In genomic region chr1:66550243-66550642, GRCh38 we compare ENCODE assay signal across 20 cellular contexts. TPM values are rescaled to one million over a fixed set of nuclear protein-coding genes. Genes with fewer than 3 reads are reported as not detected.
"Had no signal": no experiment of that assay in that cellular context is flagged by ENCODE, and none has a peak within 500 bp of the region (broad histone marks: within the 10 kb centered on the region; RNA-seq: fewer than 3 reads in every experiment).

No MANE protein-coding gene starts in this region.

- ATAC-seq: HepG2, K562, SK-N-SH treated with all-trans-retinoic acid at 6 μM for 48 hours had no signal

- H3K27ac ChIP-seq: KMS-11, RWPE1 had no signal

- DNase-seq: Kasumi-1, MM.1S, NCI-H1092 treated with DMSO at 0.1 percent for 48 hours, NCI-H1436, NCI-H187, NCI-H2029, NCI-H2081 treated with DMSO at 0.1 percent for 48 hours, NCI-H2171, NCI-H226, NCI-H446, NCI-H510A, NCI-H524 treated with DMSO at 0.1 percent for 48 hours, NCI-H69, NCI-H774, SHP77 had no signal

- H3K9ac ChIP-seq: KMS-11 had no signal

- H3K4me3 ChIP-seq: K562 had no signal

RNA-seq across cellular contexts. Expression of gene SGIP1, which starts 16.3 kb away (rescaled TPM):
- total RNA-seq: HepG2 had no signal
- polyA plus RNA-seq: HepG2 had no signal
